Comparison of ENCODE assay signal across 13 cellular contexts in the genomic region with DNA sequence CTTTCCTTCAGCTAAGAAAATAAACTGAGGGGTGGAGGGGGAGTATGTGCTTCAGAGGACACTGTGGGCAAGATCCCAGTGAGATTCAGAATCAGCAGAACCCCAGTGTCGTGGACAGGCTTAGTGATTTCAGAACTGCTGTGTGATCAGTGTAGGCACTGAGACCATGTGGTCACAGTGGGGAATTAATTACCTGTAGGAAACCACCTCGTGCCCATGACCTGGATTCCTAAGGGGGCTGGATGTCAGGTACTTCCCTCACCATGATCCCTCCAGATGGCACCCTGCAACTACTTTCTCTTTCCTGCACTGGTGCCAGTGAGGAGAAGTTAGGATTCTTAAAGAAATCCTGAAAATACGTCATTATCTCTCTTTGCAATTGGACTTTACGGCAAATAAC.
DNase-seq lines count a peak whose midpoint lies in the region; ATAC-seq and TF ChIP-seq lines count a peak whose summit lies in the region.
"Had no signal": no experiment of that assay in that cellular context is flagged by ENCODE, and none has a peak within 500 bp of the region (broad histone marks: within the 10 kb centered on the region; RNA-seq: fewer than 3 reads in every experiment).

No MANE protein-coding gene starts in this region.

- in situ Hi-C loops in IMR-90 (cut with MboI; ENCODE audit: low sequenced_read_pairs) = no loop called here

- H3K4me1 ChIP-seq in IMR-90 (ENCODE audit: control insufficient read depth, insufficient read depth, low read length) (peaks cover 3% of the 10 kb centered on the region; the same call in 1 of the 2 replicates), mesenchymal stem cell (ENCODE audit: control insufficient read depth, insufficient read depth, low read depth, low read length) (peaks cover 3% of the 10 kb centered on the region)
- H3K4me1 ChIP-seq: pancreas, tibial nerve had no signal

- dilution Hi-C loops in IMR-90 (cut with HindIII; ENCODE audit: low sequenced_read_pairs, unreplicated experiment) = no loop called here

- H2BK5ac ChIP-seq in IMR-90 (ENCODE audit: low read depth, low read length, poor library complexity, severe bottlenecking) = no peak overlapping the region
- no peak overlapping the region for H2BK5ac ChIP-seq in mesenchymal stem cell (ENCODE audit: low read depth, low read length, poor library complexity, severe bottlenecking)

- H3K4ac ChIP-seq in IMR-90 (ENCODE audit: low read depth, low read length) (no peak overlapping the region), mesenchymal stem cell (ENCODE audit: low read depth in 1 of 2, low read length in 2 of 2) (no peak overlapping the region)

- H2AK5ac ChIP-seq in IMR-90 (ENCODE audit: low read depth, low read length) (no peak overlapping the region), mesenchymal stem cell (ENCODE audit: low read length, severe bottlenecking) (no peak overlapping the region)

- H3K23ac ChIP-seq in IMR-90 (ENCODE audit: low read depth, low read length) (no peak overlapping the region), mesenchymal stem cell (ENCODE audit: low read length in 2 of 2) (no peak overlapping the region)

- no peak for TF ChIP-seq CTCF in IMR-90 (conservative IDR thresholded peaks at IDR 0.05; ENCODE audit: low read depth, low read length)

- no peak overlapping the region; the same call in 1 of the 2 replicates for H2BK20ac ChIP-seq in IMR-90 (ENCODE audit: low read depth, low read length)

- H2AK9ac ChIP-seq in IMR-90 (replicated peaks; ENCODE audit: low read depth, low read length, poor library complexity) = peak overlapping the region; percentile 46

- H3K36me3 ChIP-seq in IMR-90 (ENCODE audit: control insufficient read depth, insufficient read depth, low read length) (no peaks in the 10 kb centered on the region), mesenchymal stem cell (ENCODE audit: control insufficient read depth in 1 of 2, insufficient read depth in 2 of 2, low read depth in 1 of 2, low read length in 2 of 2) (peaks cover 0 to 6% of the 10 kb centered on the region in 2 experiments)
- H3K36me3 ChIP-seq: pancreas had no signal

- no TSS peak for BruUV-seq in IMR-90 (replicated peaks; lab: Mats Ljungman, UMichigan)

- no peak overlapping the region for H3K4me3 ChIP-seq in IMR-90 (ENCODE audit: insufficient read depth, low read depth, low read length)
- no peak overlapping the region for H3K4me3 ChIP-seq in mesenchymal stem cell (ENCODE audit: insufficient read depth in 1 of 2, low read depth in 1 of 2, low read length in 2 of 2)
- H3K4me3 ChIP-seq: mucosa of descending colon, pancreas, SK-N-MC, tibial nerve had no signal

- H3K18ac ChIP-seq in IMR-90 (ENCODE audit: low read depth, low read length) (no peak overlapping the region), mesenchymal stem cell (ENCODE audit: low read depth in 1 of 2, low read length in 2 of 2) (no peak overlapping the region)

- H3K9me1 ChIP-seq in IMR-90 (ENCODE audit: insufficient read depth, low read length) = peaks cover 3% of the 10 kb centered on the region; the same call in 1 of the 2 replicates

- H3K27ac ChIP-seq in IMR-90 (ENCODE audit: insufficient read depth, low read length) (no peak overlapping the region), mesenchymal stem cell (ENCODE audit: low read length, poor library complexity, severe bottlenecking) (peak overlapping the region; percentile 51)
- H3K27ac ChIP-seq: pancreas, SK-N-MC, tibial nerve had no signal

- no peak for TF ChIP-seq POLR2A in IMR-90 (IDR thresholded peaks at IDR 0.05; ENCODE audit: low read depth, low read length)

- H4K8ac ChIP-seq in IMR-90 (ENCODE audit: low read depth in 2 of 2, low read length in 2 of 2) (no peak overlapping the region), mesenchymal stem cell (ENCODE audit: low read length) (no peak overlapping the region)

- H3K9ac ChIP-seq in IMR-90 (ENCODE audit: low read depth, low read length) (no peak overlapping the region), mesenchymal stem cell (ENCODE audit: low read length) (no peak overlapping the region)

- H2BK120ac ChIP-seq in IMR-90 (ENCODE audit: low read depth, low read length) = no peak overlapping the region
- no peak overlapping the region for H2BK120ac ChIP-seq in mesenchymal stem cell (ENCODE audit: low read depth, low read length)

- H3K9me3 ChIP-seq in IMR-90 (ENCODE audit: control insufficient read depth, insufficient read depth, low read length) = no peaks in the 10 kb centered on the region
- no peaks in the 10 kb centered on the region for H3K9me3 ChIP-seq in mesenchymal stem cell (ENCODE audit: control insufficient read depth, low read length)
- H3K9me3 ChIP-seq: mucosa of descending colon, pancreas, tibial nerve had no signal

- intact Hi-C loops in IMR-90 (cut with micrococcal nuclease) = no loop called here

- H3K4me2 ChIP-seq in IMR-90 (ENCODE audit: low read depth, low read length) = no peak overlapping the region
- no peak overlapping the region for H3K4me2 ChIP-seq in mesenchymal stem cell (ENCODE audit: low read length, poor library complexity, severe bottlenecking)

- no peak overlapping the region for H2BK12ac ChIP-seq in mesenchymal stem cell (ENCODE audit: low read length in 2 of 2)

- ATAC-seq in GM18511 (IDR thresholded peaks at IDR 0.05; ENCODE audit: unreplicated experiment) (peak; percentile 59), IMR-90 (ENCODE audit: low read depth) (no peak)
- ATAC-seq: mucosa of descending colon, pancreas had no signal

- 100% methylated on average over 1 of the region's 4 CpGs; no CpG with 5 or more reads in 1 of the 2 experiments for WGBS in IMR-90 (ENCODE audit: extremely low coverage in 2 of 2, insufficient read length in 1 of 2), 2 experiments
- WGBS in mesenchymal stem cell = 82% methylated on average over 3 of the region's 4 CpGs

- DNase-seq in IMR-90 (no peak), cerebellar cortex (ENCODE audit: low spot score) (peak; percentile 93), mesenchymal stem cell (no peak), mucosa of gallbladder (ENCODE audit: low spot score) (no peak), DMS53 (lab: John Stamatoyannopoulos, UW) (no peak)
- DNase-seq in stimulated activated CD4-positive, alpha-beta T cell treated with anti-CD3 and anti-CD28 coated beads, Interleukin-4, amount 100 ng/mL, for 1 hour = no peak
- DNase-seq: activated CD8-positive, alpha-beta memory T cell treated with anti-CD3 and anti-CD28 coated beads for 24 hours; activated naive CD4-positive, alpha-beta T cell; mucosa of descending colon; pancreas had no signal

- CTCF ChIA-PET in IMR-90 (lab: Yijun Ruan, JAX) = interaction anchor here (0.6 to 0.9 kb wide), 2 partner anchors 11 to 31 kb away, joined by 3 to 4 read pairs; no protein-coding TSS in a partner anchor

- H2BK15ac ChIP-seq in IMR-90 (ENCODE audit: low read depth, low read length) (no peak overlapping the region), mesenchymal stem cell (ENCODE audit: low read depth, poor library complexity, severe bottlenecking) (no peak overlapping the region)

- H3K14ac ChIP-seq in IMR-90 (replicated peaks; ENCODE audit: low read depth, low read length) (no peak overlapping the region), mesenchymal stem cell (ENCODE audit: low read length in 2 of 2) (no peak overlapping the region)

- POLR2A ChIA-PET in IMR-90 (lab: Charles Lee; ENCODE audit: unreplicated experiment) = no interaction called here

- H4K91ac ChIP-seq in IMR-90 (ENCODE audit: insufficient read depth, low read depth, low read length) = no peak overlapping the region
- no peak overlapping the region for H4K91ac ChIP-seq in mesenchymal stem cell (ENCODE audit: low read length)

- no peak overlapping the region for H4K5ac ChIP-seq in IMR-90 (ENCODE audit: low read depth, low read length)

- no peak for TF ChIP-seq RAD21 in IMR-90 (IDR thresholded peaks at IDR 0.05; ENCODE audit: low read length)

- H3K56ac ChIP-seq in IMR-90 (ENCODE audit: extremely low read depth, insufficient read depth, low read length) = no peak overlapping the region

- H3K27me3 ChIP-seq in IMR-90 (ENCODE audit: control insufficient read depth, insufficient read depth, low read length) (no peaks in the 10 kb centered on the region), mesenchymal stem cell (ENCODE audit: control insufficient read depth in 1 of 2, insufficient read depth in 1 of 2, low read length in 2 of 2) (no peaks in the 10 kb centered on the region)
- H3K27me3 ChIP-seq: pancreas, tibial nerve had no signal

- no peaks in the 10 kb centered on the region for H4K20me1 ChIP-seq in IMR-90 (ENCODE audit: insufficient read depth, low read length)

- H3K79me1 ChIP-seq in IMR-90 (ENCODE audit: low read depth in 1 of 2, low read length in 2 of 2) (no peaks in the 10 kb centered on the region), mesenchymal stem cell (replicated peaks; ENCODE audit: low read length, poor library complexity, severe bottlenecking) (no peaks in the 10 kb centered on the region)

- H2AFZ ChIP-seq in IMR-90 (replicated peaks; ENCODE audit: low read length, poor library complexity) (no peak overlapping the region), mesenchymal stem cell (ENCODE audit: low read depth, low read length) (no peak overlapping the region)

TF ChIP-seq in IMR-90, 13 proteins besides CTCF, POLR2A, EP300 and RAD21:
- TF ChIP-seq MAFK (IDR thresholded peaks at IDR 0.05; ENCODE audit: low read depth, low read length) = no peak
- no peak for TF ChIP-seq MXI1 (IDR thresholded peaks at IDR 0.05; ENCODE audit: borderline replicate concordance, low read depth, low read length)
- TF ChIP-seq CHD1 (IDR thresholded peaks at IDR 0.05; ENCODE audit: low read depth, low read length) = no peak
- no peak for TF ChIP-seq NFE2L2 (IDR thresholded peaks at IDR 0.05; ENCODE audit: low read depth, low read length)
- TF ChIP-seq CEBPB (IDR thresholded peaks at IDR 0.05; ENCODE audit: low read depth, low read length) = no peak
